In the genomic region with DNA sequence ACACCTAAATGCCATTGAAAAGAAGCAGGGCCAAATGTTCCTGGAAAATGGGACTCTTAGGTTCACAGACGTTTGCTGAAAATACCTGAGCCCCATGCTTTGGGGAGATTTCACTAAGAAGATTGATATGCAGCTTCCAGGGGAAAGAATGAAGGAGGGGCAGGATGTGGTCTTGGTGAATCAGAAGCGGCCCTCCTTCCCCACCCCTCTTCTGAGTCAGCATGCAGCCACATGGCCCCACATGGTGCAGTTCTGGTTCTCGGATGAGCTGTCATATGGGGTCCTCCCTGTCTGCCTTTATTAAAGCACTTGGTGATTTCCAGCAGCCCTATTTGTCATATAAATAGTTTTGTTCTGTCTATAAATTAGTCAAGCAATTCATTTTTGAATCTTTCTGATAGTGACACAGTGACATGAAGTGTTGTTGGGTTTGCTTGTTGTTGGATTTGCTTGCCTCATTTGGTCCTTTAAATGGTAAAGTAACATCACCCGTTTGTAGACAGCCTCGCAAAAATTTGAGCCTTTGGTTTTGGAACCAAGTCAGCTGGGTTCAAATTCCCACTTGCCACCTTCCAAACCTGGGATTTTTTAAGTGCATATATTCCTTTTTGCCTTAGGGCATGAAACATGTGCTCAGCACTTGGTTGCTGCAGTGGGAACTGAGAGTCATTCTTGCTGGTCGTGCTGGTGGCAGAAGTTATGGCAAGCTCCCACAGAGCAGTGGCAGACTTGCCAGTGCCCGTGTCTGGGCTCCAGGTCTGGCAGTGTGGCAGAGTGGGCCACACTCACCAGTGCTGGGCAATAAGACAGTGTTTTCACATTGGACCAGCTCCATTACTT, we compare ENCODE assay signal across 8 cellular contexts.
DNase-seq lines count a peak whose midpoint lies in the region; ATAC-seq and TF ChIP-seq lines count a peak whose summit lies in the region.

No MANE protein-coding gene starts in this region.

- DNase-seq in AG04449 (ENCODE audit: low read depth, low spot score) (peak; percentile 87), T1000 (lab: John Stamatoyannopoulos, UW) (peak; percentile 53), astrocyte of the spinal cord (ENCODE audit: low read depth, low spot score) (peak; percentile 96), renal cortical epithelial cell (ENCODE audit: low read depth) (peak; percentile 96), esophagus squamous epithelium (lab: John Stamatoyannopoulos, UW) (no peak), NCI-H2171 treated with DMSO at 0.1 percent for 48 hours (lab: John Stamatoyannopoulos, UW) (no peak)

- no peak for TF ChIP-seq CTCF in AG04449 (IDR thresholded peaks at IDR 0.05; ENCODE audit: insufficient read depth, low read length, missing control alignments)
- no peak for TF ChIP-seq CTCF in astrocyte of the spinal cord (IDR thresholded peaks at IDR 0.05; ENCODE audit: low read depth, low read length)
- TF ChIP-seq CTCF in esophagus squamous epithelium (IDR thresholded peaks at IDR 0.05): no peak

- TF ChIP-seq POLR2A in esophagus squamous epithelium (IDR thresholded peaks at IDR 0.05): no peak

- no peaks in the 10 kb centered on the region for H3K27me3 ChIP-seq in esophagus squamous epithelium

- POLR2A ChIA-PET in AG04449 (lab: Yijun Ruan, JAX): interaction anchor here (0.6 to 1.6 kb wide), 4 partner anchors 10 to 139 kb away, joined by 3 to 10 read pairs (median 4); no protein-coding TSS in a partner anchor

- no peaks in the 10 kb centered on the region for H3K9me3 ChIP-seq in esophagus squamous epithelium

- peaks cover 0 to 10% (median 2%) of the 10 kb centered on the region in 3 donors for H3K4me1 ChIP-seq in esophagus squamous epithelium

- intact Hi-C loops in esophagus squamous epithelium (cut with DNase I): no loop called here

- WGBS in esophagus squamous epithelium, 2 donors: 17 to 22% methylated on average over 6 to 7 of the region's 7 CpGs

- CTCF ChIA-PET in AG04449 (lab: Yijun Ruan, JAX): interaction anchor here (0.8 to 1.0 kb wide), 2 partner anchors 82 to 144 kb away, joined by 3 read pairs; no protein-coding TSS in a partner anchor

- in situ Hi-C loops in astrocyte of the spinal cord (cut with HindIII; ENCODE audit: low sequenced_read_pairs): no loop called here

- no peaks in the 10 kb centered on the region for H3K36me3 ChIP-seq in esophagus squamous epithelium

- H3K4me3 ChIP-seq in AG04449 (ENCODE audit: low read depth, low read length) (no peak overlapping the region), astrocyte of the spinal cord (ENCODE audit: low read depth, low read length) (no peak overlapping the region), esophagus squamous epithelium (no peak overlapping the region)

- ATAC-seq in GM19351 (IDR thresholded peaks at IDR 0.05; ENCODE audit: unreplicated experiment) (peak; percentile 97), HG03378 (IDR thresholded peaks at IDR 0.05; ENCODE audit: unreplicated experiment) (peak; percentile 96)

- peak overlapping the region in 1 of 4 donors; percentile 27 for H3K27ac ChIP-seq in esophagus squamous epithelium

Comparison
In these comparisons a context has a peak if more than half of its experiments do, and no peak if none do; other contexts are left out.
1. DNase-seq: peak in AG04449 (single experiment), T1000 (single experiment), astrocyte of the spinal cord (single experiment) and renal cortical epithelial cell (single experiment); none in esophagus squamous epithelium (single experiment) and NCI-H2171 treated with DMSO at 0.1 percent for 48 hours (single experiment).